Comparison of ENCODE assay signal across 21 cellular contexts in genomic region chr5:173562451-173562850, GRCh38. TPM values are rescaled to one million over a fixed set of nuclear protein-coding genes. Genes with fewer than 3 reads are reported as not detected.
A peak's percentile ranks its signal among the peaks of the same experiment; 100 is the strongest.
DNase-seq lines count a peak whose midpoint lies in the region; ATAC-seq and TF ChIP-seq lines count a peak whose summit lies in the region.
"Had no signal": no experiment of that assay in that cellular context is flagged by ENCODE, and none has a peak within 500 bp of the region (broad histone marks: within the 10 kb centered on the region; RNA-seq: fewer than 3 reads in every experiment).

No MANE protein-coding gene starts in this region.

- no peak overlapping the region for H3K4me3 Mint-ChIP-seq in WTC11
- H3K4me3 Mint-ChIP-seq: CD14-positive monocyte; CD4-positive, alpha-beta T cell; CD8-positive, alpha-beta memory T cell; HFFc6 had no signal

- POLR2A ChIA-PET in RWPE1 (lab: Yijun Ruan, JAX; ENCODE audit: low non-redundant PET) (no interaction called here), WTC11 (lab: Charles Lee) (interaction anchor here (0.6 kb wide), 1 partner anchor 758 kb away, joined by 3 read pairs; no protein-coding TSS in a partner anchor), GM10248 (lab: Yijun Ruan, JAX) (no interaction called here)

- H3K4me1 Mint-ChIP-seq in WTC11: peaks cover 2% of the 10 kb centered on the region
- H3K4me1 Mint-ChIP-seq: CD14-positive monocyte; CD8-positive, alpha-beta memory T cell had no signal

- no peak overlapping the region for H3K27ac ChIP-seq in RWPE1
- no peak overlapping the region for H3K27ac ChIP-seq in epithelial cell of prostate
- H3K27ac ChIP-seq: A549; BLaER1 treated with 17β-estradiol and CSF1 and Interleukin-3, amounts not matched to agents 10 nM and 100 nM had no signal

- TF ChIP-seq CTCF in RWPE1 (conservative IDR thresholded peaks at IDR 0.05; ENCODE audit: low read depth) (no peak), WTC11 (IDR thresholded peaks at IDR 0.05) (no peak), GM10248 (IDR thresholded peaks at IDR 0.05; ENCODE audit: control extremely low read depth, extremely low read depth, low read depth, missing control alignments) (no peak)

- peak overlapping the region; percentile 23; the same call in 1 of the 2 replicates for H3K27ac Mint-ChIP-seq in WTC11
- H3K27ac Mint-ChIP-seq: CD14-positive monocyte; CD4-positive, alpha-beta T cell; CD8-positive, alpha-beta memory T cell; HFFc6 had no signal

- H3K36me3 Mint-ChIP-seq in WTC11: peaks cover 10% of the 10 kb centered on the region
- H3K36me3 Mint-ChIP-seq: CD14-positive monocyte; CD8-positive, alpha-beta memory T cell had no signal

- DNase-seq in RWPE1 (ENCODE audit: low spot score) (peak; percentile 51), WTC11 (ENCODE audit: low spot score) (no peak), epithelial cell of prostate (ENCODE audit: low read depth, low spot score) (peak; percentile 29), GM10248 (ENCODE audit: extremely low spot score) (no peak), sciatic nerve (ENCODE audit: low spot score) (no peak)
- DNase-seq: 8988T; ACHN; AML-193; BE2C; Calu3; CD4-positive, alpha-beta T cell; CD8-positive, alpha-beta memory T cell; DMS53; DMS79 treated with DMSO at 0.1 percent for 48 hours; GF-D8; GOT3; HFFc6 had no signal

- H3K27me3 Mint-ChIP-seq in WTC11 (ENCODE audit: low read depth): peaks cover 8% of the 10 kb centered on the region

- ATAC-seq in WTC11: no peak
- no peak for ATAC-seq in sciatic nerve
- ATAC-seq in HG02588 (IDR thresholded peaks at IDR 0.05; ENCODE audit: unreplicated experiment): no peak
- ATAC-seq: A549 had no signal

- CTCF ChIA-PET in RWPE1 (lab: Yijun Ruan, JAX): interaction anchor here (0.6 to 1.2 kb wide), 2 partner anchors 11 to 243 kb away, joined by 3 read pairs; no protein-coding TSS in a partner anchor
- CTCF ChIA-PET in WTC11 (lab: Charles Lee): no interaction called here
- CTCF ChIA-PET in GM10248 (lab: Yijun Ruan, JAX): interaction anchor here (4.5 kb wide), 1 partner anchor 11 kb away, joined by 25 read pairs; no protein-coding TSS in a partner anchor

- peaks cover 31% of the 10 kb centered on the region for H3K9me3 Mint-ChIP-seq in WTC11

- intact Hi-C loops in sciatic nerve (cut with DNase I): no loop called here

TF ChIP-seq in WTC11, 78 proteins besides CTCF, POLR2A, EP300 and RAD21:
- TF ChIP-seq HMGXB4 (CRISPR knock-in tag; IDR thresholded peaks at IDR 0.05): no peak

RNA-seq across cellular contexts. Expression of gene BOD1, which starts 54.0 kb away (rescaled TPM):
- total RNA-seq in WTC11 (2021): 117 to 123 TPM (median 120 TPM) in 3 replicates
- 46.5 TPM for total RNA-seq in sciatic nerve

Comparison
In these comparisons a context has a peak if more than half of its experiments do, and no peak if none do; other contexts are left out.
1. DNase-seq: peak in RWPE1 (single experiment) and epithelial cell of prostate (single experiment); none in WTC11 (single experiment), GM10248 (single experiment) and sciatic nerve (single experiment).